ENCODE assay signal across 17 cellular contexts in genomic region chr6:158328446-158328845, GRCh38. TPM values are rescaled to one million over a fixed set of nuclear protein-coding genes. Genes with fewer than 3 reads are reported as not detected.
A peak's percentile ranks its signal among the peaks of the same experiment; 100 is the strongest.
DNase-seq lines count a peak whose midpoint lies in the region; ATAC-seq, FAIRE-seq and TF ChIP-seq lines count a peak whose summit lies in the region.
"Had no signal": no experiment of that assay in that cellular context is flagged by ENCODE, and none has a peak within 500 bp of the region (broad histone marks: within the 10 kb centered on the region; RNA-seq: fewer than 3 reads in every experiment).

No MANE protein-coding gene starts in this region.

- H3K79me2 ChIP-seq in HepG2 (ENCODE audit: insufficient read depth, low read length) (peaks cover 93% of the 10 kb centered on the region), PC-9 (ENCODE audit: low read depth) (peaks cover 49% of the 10 kb centered on the region)

- H3K36me3 Mint-ChIP-seq in activated T-cell treated with anti-CD3 and anti-CD28 coated beads, Interleukin-2, amount 50 U/mL, for 24 hours (ENCODE audit: low read depth), result peaks cover 23% of the 10 kb centered on the region

- peak overlapping the region; percentile 10 for H3K27ac ChIP-seq in HepG2 (ENCODE audit: extremely low read length, insufficient read depth, low read length)
- no peak overlapping the region for H3K27ac ChIP-seq in right lobe of liver
- H3K27ac ChIP-seq in PC-9, result no peak overlapping the region
- no peak overlapping the region for H3K27ac ChIP-seq in left lung
- no peak overlapping the region for H3K27ac ChIP-seq in WERI-Rb-1
- H3K27ac ChIP-seq: SJSA1 had no signal

- H3K4me3 ChIP-seq in HepG2 (replicated peaks in 1 of 3; ENCODE audit: insufficient read depth in 1 of 3, low read depth in 2 of 3, low read length in 3 of 3) (no peak overlapping the region), right lobe of liver (no peak overlapping the region), PC-9 (no peak overlapping the region), left lung (no peak overlapping the region), WERI-Rb-1 (ENCODE audit: low read depth, low read length) (no peak overlapping the region)
- H3K4me3 ChIP-seq: SJSA1 had no signal

- POLR2A ChIA-PET in HepG2 (lab: Yijun Ruan, JAX) (interaction anchor here (0.6 to 1.3 kb wide), 3 partner anchors 12 to 86 kb away, joined by 3 to 5 read pairs (median 4); no protein-coding TSS in a partner anchor), PC-9 (lab: Charles Lee; ENCODE audit: unreplicated experiment) (no interaction called here)

- no peak for TF ChIP-seq POLR2A in HepG2 (IDR thresholded peaks at IDR 0.05; ENCODE audit: insufficient read depth in 1 of 2, low read depth in 2 of 2, low read length in 2 of 2)
- TF ChIP-seq POLR2A in right lobe of liver (IDR thresholded peaks at IDR 0.05), result no peak

- H2AFZ ChIP-seq in HepG2 (ENCODE audit: low read length) (no peak overlapping the region), PC-9 (no peak overlapping the region)

- H3K4me1 Mint-ChIP-seq in activated T-cell treated with anti-CD3 and anti-CD28 coated beads, Interleukin-2, amount 50 U/mL, for 24 hours (ENCODE audit: low read depth), result peaks cover 41% of the 10 kb centered on the region

- in situ Hi-C loops in HepG2 (cut with HindIII; ENCODE audit: extremely low pct_ligation_motif_present, low pct_unique_long_range_greater_than_20kb), result no loop called here

- peaks cover 9% of the 10 kb centered on the region for H3K9me3 Mint-ChIP-seq in activated T-cell treated with anti-CD3 and anti-CD28 coated beads, Interleukin-2, amount 50 U/mL, for 24 hours
- H3K9me3 Mint-ChIP-seq: central memory CD8-positive, alpha-beta T cell had no signal

- H3K4me1 ChIP-seq in HepG2 (ENCODE audit: insufficient read depth, low read length), result peaks cover 87% of the 10 kb centered on the region
- peaks cover 0 to 3% (median 1%) of the 10 kb centered on the region in 4 donors for H3K4me1 ChIP-seq in right lobe of liver
- H3K4me1 ChIP-seq in PC-9 (replicated peaks; ENCODE audit: insufficient read depth), result peaks cover 22% of the 10 kb centered on the region
- peaks cover 1 to 8% of the 10 kb centered on the region in 2 donors for H3K4me1 ChIP-seq in left lung
- H3K4me1 ChIP-seq: SJSA1 had no signal

- H3K27me3 ChIP-seq in HepG2 (ENCODE audit: control insufficient read depth in 1 of 2, insufficient read depth in 2 of 2, low read length in 2 of 2) (no peaks in the 10 kb centered on the region), right lobe of liver (no peaks in the 10 kb centered on the region), PC-9 (ENCODE audit: insufficient read depth, low read depth) (no peaks in the 10 kb centered on the region), left lung (no peaks in the 10 kb centered on the region), WERI-Rb-1 (ENCODE audit: insufficient read depth, low read depth, severe bottlenecking) (no peaks in the 10 kb centered on the region)
- H3K27me3 ChIP-seq: SJSA1 had no signal

- H3K4me2 ChIP-seq in HepG2 (ENCODE audit: low read depth, low read length), result no peak overlapping the region
- peak overlapping the region; percentile 16; the same call in 1 of the 2 replicates for H3K4me2 ChIP-seq in PC-9

- TF ChIP-seq CTCF in HepG2 (CRISPR knock-in tag; IDR thresholded peaks at IDR 0.05) (no peak), right lobe of liver (IDR thresholded peaks at IDR 0.05) (no peak), PC-9 (conservative IDR thresholded peaks at IDR 0.05) (no peak), left lung (IDR thresholded peaks at IDR 0.05) (no peak), WERI-Rb-1 (IDR thresholded peaks at IDR 0.05; ENCODE audit: low read depth, low read length) (no peak)

- no peaks in the 10 kb centered on the region for H3K9me3 ChIP-seq in HepG2 (ENCODE audit: low read length)
- no peaks in the 10 kb centered on the region for H3K9me3 ChIP-seq in right lobe of liver
- no peaks in the 10 kb centered on the region for H3K9me3 ChIP-seq in PC-9 (ENCODE audit: insufficient read depth, low read depth)
- H3K9me3 ChIP-seq in left lung, result peaks cover 0 to 12% of the 10 kb centered on the region in 2 donors
- peaks cover 6% of the 10 kb centered on the region for H3K9me3 ChIP-seq in WERI-Rb-1 (ENCODE audit: severe bottlenecking)

- no TSS peak for BruUV-seq in HepG2 (replicated peaks; lab: Mats Ljungman, UMichigan)
- no TSS peak for BruUV-seq in PC-9 (replicated peaks; lab: Mats Ljungman, UMichigan)

- no peak for FAIRE-seq in HepG2 (lab: Jason Lieb, UNC)
- FAIRE-seq: endothelial cell of umbilical vein had no signal

- WGBS in HepG2 (ENCODE audit: low lambda C conversion rate), result 86% methylated on average over 4 of the region's 4 CpGs
- WGBS in right lobe of liver (ENCODE audit: insufficient coverage, low coverage, low lambda C conversion rate, missing lambda C conversion rate), result 65% methylated on average over 2 of the region's 4 CpGs

- no peaks in the 10 kb centered on the region for H3K27me3 Mint-ChIP-seq in activated T-cell treated with anti-CD3 and anti-CD28 coated beads, Interleukin-2, amount 50 U/mL, for 24 hours
- H3K27me3 Mint-ChIP-seq: central memory CD8-positive, alpha-beta T cell; naive thymus-derived CD8-positive, alpha-beta T cell had no signal

- H3K9me2 ChIP-seq in PC-9 (ENCODE audit: insufficient read depth), result no peaks in the 10 kb centered on the region

- H3K4me3 Mint-ChIP-seq in activated T-cell treated with anti-CD3 and anti-CD28 coated beads, Interleukin-2, amount 50 U/mL, for 24 hours, result no peak overlapping the region
- H3K4me3 Mint-ChIP-seq: central memory CD8-positive, alpha-beta T cell had no signal

- intact Hi-C loops in HepG2 (cut with micrococcal nuclease; ENCODE audit: unreplicated experiment) (loop anchor here (10.0 kb wide), 1 partner anchor 56 kb away; no protein-coding TSS in a partner anchor), right lobe of liver (cut with DNase I) (no loop called here), PC-9 (cut with micrococcal nuclease; ENCODE audit: unreplicated experiment) (no loop called here), left lung (cut with DNase I) (no loop called here)

- no peaks in the 10 kb centered on the region for H3F3A ChIP-seq in PC-9 (ENCODE audit: insufficient read depth, low read depth)

- no peak for DNase-seq in HepG2 (ENCODE audit: low spot score)
- no peak for DNase-seq in right lobe of liver
- DNase-seq in PC-9, result peak in 1 of 2 experiments; percentile 40
- DNase-seq in left lung, result no peak
- DNase-seq in occipital lobe (lab: John Stamatoyannopoulos, UW), result no peak
- DNase-seq in NCI-H1930 (lab: John Stamatoyannopoulos, UW), result no peak
- no peak for DNase-seq in WERI-Rb-1
- no peak for DNase-seq in activated T-cell treated with anti-CD3 and anti-CD28 coated beads, Interleukin-2, amount 50 U/mL, for 24 hours
- DNase-seq: activated CD4-positive, alpha-beta T cell treated with anti-CD3 and anti-CD28 coated beads, Interleukin-2, amount 50 U/mL, for 48 hours; GDM1; naive thymus-derived CD8-positive, alpha-beta T cell; NCI-H1694 treated with DMSO at 0.1 percent for 48 hours; stimulated activated CD4-positive, alpha-beta T cell treated with anti-CD3 and anti-CD28 coated beads, Interleukin-15, amount 100 ng/mL, for 24 hours; substantia nigra had no signal

- no peak overlapping the region for H3K27ac Mint-ChIP-seq in activated T-cell treated with anti-CD3 and anti-CD28 coated beads, Interleukin-2, amount 50 U/mL, for 24 hours

- peak; percentile 52 for ATAC-seq in HepG2
- no peak for ATAC-seq in right lobe of liver
- ATAC-seq in left lung, result peak; percentile 78
- ATAC-seq: naive thymus-derived CD8-positive, alpha-beta T cell had no signal

- H4K20me1 ChIP-seq in HepG2 (ENCODE audit: insufficient read depth, low read length) (no peaks in the 10 kb centered on the region), PC-9 (ENCODE audit: insufficient read depth) (no peaks in the 10 kb centered on the region; the same call in 1 of the 2 replicates)

- H3K36me3 ChIP-seq in HepG2 (replicated peaks in 1 of 2; ENCODE audit: control insufficient read depth in 1 of 2, insufficient read depth in 2 of 2, low read length in 2 of 2) (peaks cover 0 to 10% of the 10 kb centered on the region in 2 experiments; a peak in 4 of 5 replicates), right lobe of liver (no peaks in the 10 kb centered on the region), PC-9 (ENCODE audit: low read depth) (peaks cover 6% of the 10 kb centered on the region; the same call in 1 of the 2 replicates), left lung (no peaks in the 10 kb centered on the region), WERI-Rb-1 (peaks cover 17% of the 10 kb centered on the region)

- no peak for TF ChIP-seq EP300 in HepG2 (IDR thresholded peaks at IDR 0.05; ENCODE audit: low read depth in 2 of 2, low read length in 2 of 2)
- no peak for TF ChIP-seq EP300 in HepG2 (CRISPR knock-in tag; IDR thresholded peaks at IDR 0.05; ENCODE audit: borderline replicate concordance)

- H3K9ac ChIP-seq in HepG2 (ENCODE audit: insufficient read depth, low read depth, low read length), result no peak overlapping the region

- no peak for TF ChIP-seq RAD21 in HepG2 (CRISPR knock-in tag; IDR thresholded peaks at IDR 0.05)

- CTCF ChIA-PET in HepG2 (lab: Yijun Ruan, JAX; ENCODE audit: low intra/inter-chr PET ratio, low total read pairs) (no interaction called here), PC-9 (lab: Charles Lee) (no interaction called here)

RNA-seq across cellular contexts. Expression of gene TULP4, which starts 16.2 kb away (rescaled TPM):
- total RNA-seq in HepG2 (2016; rRNA removed; fragmentation: Illumina TruSeq; extraction: Trizol) (122 and 143 TPM in 2 replicates), right lobe of liver (10 to 100 TPM; 27.0 to 42.4 (median 32.3) TPM), PC-9 (2021) (34.0 and 42.2 TPM in 2 replicates), left lung (10 to 100 TPM; 69.7 to 86.8 TPM), occipital lobe (1,454 TPM)
- 244 and 275 TPM in 2 replicates for total RNA-seq in HepG2 (2016; cell fraction: cytosol; rRNA removed; fragmentation: Illumina TruSeq; extraction: Trizol; ENCODE audit: low read depth)
- total RNA-seq in HepG2 (2016; cell fraction: insoluble cytoplasmic fraction; rRNA removed; fragmentation: Illumina TruSeq; extraction: Trizol), result 121 and 124 TPM in 2 replicates
- total RNA-seq in HepG2 (2016; cell fraction: membrane; rRNA removed; fragmentation: Illumina TruSeq; extraction: Trizol), result 358 and 486 TPM in 2 replicates
- 96.8 and 105 TPM in 2 replicates for total RNA-seq in HepG2 (2016; cell fraction: nucleus; rRNA removed; fragmentation: Illumina TruSeq; extraction: Trizol)
- 19.1 and 21.1 TPM in 2 replicates for polyA plus RNA-seq in HepG2 (2011; rRNA removed)
- polyA plus RNA-seq in HepG2 (2011; cell fraction: cytosol; rRNA removed), result 9.7 and 14.3 TPM in 2 replicates
- polyA plus RNA-seq in HepG2 (2011; cell fraction: nucleus; rRNA removed), result 37.4 and 38.9 TPM in 2 replicates
- polyA plus RNA-seq in HepG2 (2012), result 13.6 and 14.1 TPM in 2 replicates
- 1.3 and 1.7 TPM in 2 replicates for polyA plus RNA-seq in HepG2 (2016; cell fraction: cytosol; fragmentation: Illumina TruSeq; extraction: Trizol; ENCODE audit: low read depth)
- polyA plus RNA-seq in HepG2 (2016; cell fraction: insoluble cytoplasmic fraction; fragmentation: Illumina TruSeq; extraction: Trizol; ENCODE audit: low read depth), result 8.7 and 9.3 TPM in 2 replicates
- polyA plus RNA-seq in HepG2 (2016; cell fraction: membrane; fragmentation: Illumina TruSeq; extraction: Trizol; ENCODE audit: low read depth), result 2.5 and 3.1 TPM in 2 replicates
- polyA plus RNA-seq in HepG2 (2016; cell fraction: nucleus; fragmentation: Illumina TruSeq; extraction: Trizol; ENCODE audit: insufficient read depth, low read depth), result 17.9 and 19.4 TPM in 2 replicates
- polyA minus RNA-seq in HepG2 (2011; rRNA and poly(A)+ RNA removed; ENCODE audit: low replicate concordance), result 41.3 and 139 TPM in 2 replicates
- 105 and 136 TPM in 2 replicates for polyA minus RNA-seq in HepG2 (2011; cell fraction: cytosol; rRNA and poly(A)+ RNA removed)
- 153 and 181 TPM in 2 replicates for polyA minus RNA-seq in HepG2 (2011; cell fraction: nucleus; rRNA and poly(A)+ RNA removed)

Comparison
In these comparisons a context has a peak if more than half of its experiments do, and no peak if none do; other contexts are left out.
1. ATAC-seq: peak in HepG2 (single experiment) and left lung (single experiment); none in right lobe of liver (0 of 4).